Comparison of ENCODE assay signal across 21 cellular contexts in genomic region chr1:21129407-21129806, GRCh38.
"Had no signal": no experiment of that assay in that cellular context is flagged by ENCODE, and none has a peak within 500 bp of the region (broad histone marks: within the 10 kb centered on the region; RNA-seq: fewer than 3 reads in every experiment).

No MANE protein-coding gene starts in this region.

- H3K27me3 ChIP-seq: sigmoid colon, stomach, suprapubic skin, tibial nerve had no signal

- ATAC-seq: stimulated activated memory B cell treated with anti-CD40 and anti-IgM and Interleukin-4, amounts not matched to agents 10 μg/mL and 1 μg/mL and 100 μg/mL, for 72 hours had no signal

- H3K9me3 Mint-ChIP-seq: activated naive CD4-positive, alpha-beta T cell treated with anti-CD3 and anti-CD28 coated beads for 36 hours; activated naive CD8-positive, alpha-beta T cell treated with anti-CD3 and anti-CD28 coated beads, Interleukin-2, amount 10 ng/mL, durations not matched to agents 7 days and 5 days had no signal

- H3K4me3 Mint-ChIP-seq: activated naive CD4-positive, alpha-beta T cell treated with anti-CD3 and anti-CD28 coated beads for 36 hours; activated naive CD8-positive, alpha-beta T cell treated with anti-CD3 and anti-CD28 coated beads, Interleukin-2, amount 10 ng/mL, durations not matched to agents 7 days and 5 days; stimulated activated memory B cell treated with anti-CD40 and anti-IgM and Interleukin-4, amounts not matched to agents 10 μg/mL and 1 μg/mL and 100 μg/mL, for 72 hours had no signal

- H3K4me2 ChIP-seq: smooth muscle cell had no signal

- H3K9me3 ChIP-seq: sigmoid colon, stomach, suprapubic skin, tibial nerve had no signal

- H3K27me3 Mint-ChIP-seq: activated naive CD8-positive, alpha-beta T cell treated with anti-CD3 and anti-CD28 coated beads, Interleukin-2, amount 10 ng/mL, durations not matched to agents 7 days and 5 days; stimulated activated memory B cell treated with anti-CD40 and anti-IgM and Interleukin-4, amounts not matched to agents 10 μg/mL and 1 μg/mL and 100 μg/mL, for 72 hours had no signal

- H3K4me3 ChIP-seq: sigmoid colon, smooth muscle cell, stomach, suprapubic skin, tibial nerve had no signal

- H3K27ac Mint-ChIP-seq: activated naive CD4-positive, alpha-beta T cell treated with anti-CD3 and anti-CD28 coated beads for 36 hours; activated naive CD8-positive, alpha-beta T cell treated with anti-CD3 and anti-CD28 coated beads, Interleukin-2, amount 10 ng/mL, durations not matched to agents 7 days and 5 days; stimulated activated memory B cell treated with anti-CD40 and anti-IgM and Interleukin-4, amounts not matched to agents 10 μg/mL and 1 μg/mL and 100 μg/mL, for 72 hours had no signal

- H3K27ac ChIP-seq: sigmoid colon, stomach, suprapubic skin, tibial nerve, WERI-Rb-1 had no signal

- H3K36me3 ChIP-seq: suprapubic skin had no signal

- H3K4me1 Mint-ChIP-seq: activated naive CD8-positive, alpha-beta T cell treated with anti-CD3 and anti-CD28 coated beads, Interleukin-2, amount 10 ng/mL, durations not matched to agents 7 days and 5 days; stimulated activated memory B cell treated with anti-CD40 and anti-IgM and Interleukin-4, amounts not matched to agents 10 μg/mL and 1 μg/mL and 100 μg/mL, for 72 hours had no signal

- DNase-seq: activated CD4-positive, alpha-beta T cell treated with anti-CD3 and anti-CD28 coated beads for 1 hour; activated CD8-positive, alpha-beta memory T cell treated with anti-CD3 and anti-CD28 coated beads, Interleukin-2, amount 50 U/mL, for 48 hours; activated naive CD4-positive, alpha-beta T cell treated with anti-CD3 and anti-CD28 coated beads for 36 hours; activated naive CD8-positive, alpha-beta T cell treated with anti-CD3 and anti-CD28 coated beads, Interleukin-2, amount 10 ng/mL, durations not matched to agents 7 days and 5 days; activated T-cell treated with anti-CD3 and anti-CD28 coated beads, Interleukin-2, amount 50 U/mL, for 48 hours; amygdala; effector CD4-positive, alpha-beta T cell; erythroblast; foreskin melanocyte; glutamatergic neuron; hippocampal formation; posterior cingulate gyrus; retina; sigmoid colon; stimulated activated CD4-positive, alpha-beta T cell treated with anti-CD3 and anti-CD28 coated beads, Interleukin-15, amount 100 ng/mL, for 24 hours; stomach; WERI-Rb-1 had no signal

- H3K4me1 ChIP-seq: suprapubic skin, tibial nerve had no signal
